9 cellular contexts compared by ENCODE assay signal in the genomic region with DNA sequence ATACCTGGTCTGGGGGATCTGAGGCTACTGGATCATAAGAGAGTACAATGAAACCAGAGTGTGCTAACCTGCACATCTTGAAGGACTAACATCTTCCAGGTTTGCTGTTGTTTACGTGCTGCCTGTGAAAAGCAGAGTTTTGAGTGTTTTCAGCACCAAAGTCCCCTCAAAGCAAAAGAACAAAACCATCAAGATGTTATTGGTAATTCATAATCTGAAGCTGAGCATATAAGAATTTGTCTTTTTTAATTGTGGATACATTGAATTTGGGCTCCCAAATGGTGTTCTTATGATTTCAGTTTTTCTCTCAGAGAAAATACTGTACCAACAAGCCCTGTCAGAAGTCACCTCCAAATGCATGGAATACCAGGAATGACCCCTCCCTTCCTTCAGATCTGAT.
DNase-seq lines count a peak whose midpoint lies in the region; ATAC-seq and TF ChIP-seq lines count a peak whose summit lies in the region.
"Had no signal": no experiment of that assay in that cellular context is flagged by ENCODE, and none has a peak within 500 bp of the region (broad histone marks: within the 10 kb centered on the region; RNA-seq: fewer than 3 reads in every experiment).

No MANE protein-coding gene starts in this region.

- H3K27ac ChIP-seq in IMR-90 (ENCODE audit: insufficient read depth, low read length) (peak overlapping the region; percentile 52; the same call in 1 of the 2 replicates), parathyroid adenoma (no peak overlapping the region)

- H4K20me1 ChIP-seq in IMR-90 (ENCODE audit: insufficient read depth, low read length): no peaks in the 10 kb centered on the region

- no peak overlapping the region for H2AK9ac ChIP-seq in IMR-90 (replicated peaks; ENCODE audit: low read depth, low read length, poor library complexity)

- H3K56ac ChIP-seq in IMR-90 (ENCODE audit: extremely low read depth, insufficient read depth, low read length): peak overlapping the region; percentile 12; the same call in 1 of the 2 replicates

- H2BK120ac ChIP-seq in IMR-90 (ENCODE audit: low read depth, low read length): peak overlapping the region; percentile 97

- H3K4me2 ChIP-seq in IMR-90 (ENCODE audit: low read depth, low read length) (peak overlapping the region; percentile 56), parathyroid adenoma (ENCODE audit: low read length) (no peak overlapping the region)

- H3K9ac ChIP-seq in IMR-90 (ENCODE audit: low read depth, low read length) (peak overlapping the region; percentile 44; the same call in 1 of the 2 replicates), parathyroid adenoma (no peak overlapping the region)

- H3K9me1 ChIP-seq in IMR-90 (ENCODE audit: insufficient read depth, low read length): peaks cover 6% of the 10 kb centered on the region; the same call in 1 of the 2 replicates

- H3K4me3 ChIP-seq in IMR-90 (ENCODE audit: insufficient read depth, low read depth, low read length): no peak overlapping the region
- H3K4me3 ChIP-seq in parathyroid adenoma (ENCODE audit: low read depth, low read length): peak overlapping the region; percentile 29

- no peak for TF ChIP-seq POLR2A in IMR-90 (IDR thresholded peaks at IDR 0.05; ENCODE audit: low read depth, low read length)

- H2AFZ ChIP-seq in IMR-90 (replicated peaks; ENCODE audit: low read length, poor library complexity) (no peak overlapping the region), parathyroid adenoma (peak overlapping the region; percentile 76)

- H4K5ac ChIP-seq in IMR-90 (ENCODE audit: low read depth, low read length): peak overlapping the region; percentile 66; the same call in 1 of the 2 replicates

- peak overlapping the region; percentile 94 for H2BK5ac ChIP-seq in IMR-90 (ENCODE audit: low read depth, low read length, poor library complexity, severe bottlenecking)

- TF ChIP-seq RAD21 in IMR-90 (IDR thresholded peaks at IDR 0.05; ENCODE audit: low read length): no peak

- peaks cover 0 to 3% of the 10 kb centered on the region in 2 experiments; a peak in 1 of 4 replicates for H3K79me1 ChIP-seq in IMR-90 (ENCODE audit: low read depth in 1 of 2, low read length in 2 of 2)

- H4K91ac ChIP-seq in IMR-90 (ENCODE audit: insufficient read depth, low read depth, low read length): peak overlapping the region; percentile 75

- peak overlapping the region; percentile 35 for H3K27ac Mint-ChIP-seq in Calu3 (ENCODE audit: unreplicated experiment)

- H2AK5ac ChIP-seq in IMR-90 (ENCODE audit: low read depth, low read length): peak overlapping the region; percentile 91; the same call in 1 of the 2 replicates

- H3K36me3 ChIP-seq in IMR-90 (ENCODE audit: control insufficient read depth, insufficient read depth, low read length) (no peaks in the 10 kb centered on the region), parathyroid adenoma (ENCODE audit: control insufficient read depth, insufficient read depth, low read length) (no peaks in the 10 kb centered on the region)

- peak overlapping the region; percentile 97 for H2BK20ac ChIP-seq in IMR-90 (ENCODE audit: low read depth, low read length)

- H3K9me3 ChIP-seq in IMR-90 (ENCODE audit: control insufficient read depth, insufficient read depth, low read length): no peaks in the 10 kb centered on the region
- no peaks in the 10 kb centered on the region for H3K9me3 ChIP-seq in parathyroid adenoma (ENCODE audit: control insufficient read depth, low read length)

- peak overlapping the region; percentile 89 for H3K23ac ChIP-seq in IMR-90 (ENCODE audit: low read depth, low read length)

- H3K14ac ChIP-seq in IMR-90 (replicated peaks; ENCODE audit: low read depth, low read length): peak overlapping the region; percentile 93; the same call in 1 of the 2 replicates

- BruUV-seq in Calu3 (replicated peaks; lab: Mats Ljungman, UMichigan) (no TSS peak), IMR-90 (replicated peaks; lab: Mats Ljungman, UMichigan) (no TSS peak)

- CTCF ChIA-PET in Calu3 (lab: Charles Lee) (interaction anchor here (0.8 to 1.2 kb wide), 2 partner anchors 53 to 110 kb away, joined by 3 read pairs; a partner anchor contains a TSS), IMR-90 (lab: Yijun Ruan, JAX) (no interaction called here)

- peaks cover 20% of the 10 kb centered on the region for H3K4me1 Mint-ChIP-seq in Calu3 (ENCODE audit: low read depth, unreplicated experiment)

- in situ Hi-C loops in IMR-90 (cut with MboI; ENCODE audit: low sequenced_read_pairs): no loop called here

- H3K4me3 Mint-ChIP-seq in Calu3 (ENCODE audit: low read depth, unreplicated experiment): no peak overlapping the region

- H3K18ac ChIP-seq in IMR-90 (ENCODE audit: low read depth, low read length): peak overlapping the region; percentile 90; the same call in 1 of the 2 replicates

- peaks cover 6% of the 10 kb centered on the region for H3K9me3 Mint-ChIP-seq in Calu3 (ENCODE audit: low read depth, unreplicated experiment)

- no peaks in the 10 kb centered on the region for H3K36me3 Mint-ChIP-seq in Calu3 (ENCODE audit: insufficient read depth, unreplicated experiment)

- no CpG with 5 or more reads among the region's 1 CpG for WGBS in IMR-90 (ENCODE audit: extremely low coverage in 2 of 2, insufficient read length in 1 of 2), 2 experiments

- peak overlapping the region; percentile 79; the same call in 2 of the 3 replicates for H2BK15ac ChIP-seq in IMR-90 (ENCODE audit: low read depth, low read length)

- peak overlapping the region; percentile 92 for H3K4ac ChIP-seq in IMR-90 (ENCODE audit: low read depth, low read length)

- no peaks in the 10 kb centered on the region for H3K27me3 ChIP-seq in IMR-90 (ENCODE audit: control insufficient read depth, insufficient read depth, low read length)
- H3K27me3 ChIP-seq in parathyroid adenoma (ENCODE audit: control insufficient read depth, insufficient read depth, low read length): no peaks in the 10 kb centered on the region

- H3K27me3 Mint-ChIP-seq in Calu3 (ENCODE audit: unreplicated experiment): no peaks in the 10 kb centered on the region

- H3K4me1 ChIP-seq in IMR-90 (ENCODE audit: control insufficient read depth, insufficient read depth, low read length) (peaks cover 4% of the 10 kb centered on the region), parathyroid adenoma (peaks cover 11% of the 10 kb centered on the region)

- TF ChIP-seq CTCF in Calu3 (IDR thresholded peaks at IDR 0.05; ENCODE audit: unreplicated experiment) (no peak), IMR-90 (conservative IDR thresholded peaks at IDR 0.05; ENCODE audit: low read depth, low read length) (no peak), parathyroid adenoma (IDR thresholded peaks at IDR 0.05) (no peak)

- peak overlapping the region; percentile 60 to 74 for H4K8ac ChIP-seq in IMR-90 (ENCODE audit: low read depth in 2 of 2, low read length in 2 of 2)

- dilution Hi-C loops in IMR-90 (cut with HindIII; ENCODE audit: low sequenced_read_pairs, unreplicated experiment): no loop called here

- DNase-seq in Calu3 (no peak), IMR-90 (no peak), cerebellar cortex (ENCODE audit: low spot score) (peak; percentile 55), posterior vena cava (ENCODE audit: low spot score) (no peak), SKM-1 (lab: John Stamatoyannopoulos, UW; ENCODE audit: unreplicated experiment) (no peak)
- no peak for DNase-seq in effector CD8-positive, alpha-beta T cell (lab: John Stamatoyannopoulos, UW)
- DNase-seq: KG1 had no signal

- ATAC-seq in IMR-90 (ENCODE audit: low read depth) (no peak), GM19452 (IDR thresholded peaks at IDR 0.05; ENCODE audit: unreplicated experiment) (no peak)

- H3K79me2 ChIP-seq in parathyroid adenoma: no peaks in the 10 kb centered on the region

- intact Hi-C loops in Calu3 (cut with micrococcal nuclease; ENCODE audit: unreplicated experiment) (no loop called here), IMR-90 (cut with micrococcal nuclease) (no loop called here), posterior vena cava (cut with DNase I) (no loop called here)

- POLR2A ChIA-PET in IMR-90 (lab: Charles Lee; ENCODE audit: unreplicated experiment): no interaction called here

TF ChIP-seq in IMR-90, 13 proteins besides CTCF, POLR2A, EP300 and RAD21:
- TF ChIP-seq RFX5 (IDR thresholded peaks at IDR 0.05; ENCODE audit: low read depth, low read length) (no peak), NFE2L2 (IDR thresholded peaks at IDR 0.05; ENCODE audit: low read depth, low read length) (no peak)
- TF ChIP-seq, protein P1, sequence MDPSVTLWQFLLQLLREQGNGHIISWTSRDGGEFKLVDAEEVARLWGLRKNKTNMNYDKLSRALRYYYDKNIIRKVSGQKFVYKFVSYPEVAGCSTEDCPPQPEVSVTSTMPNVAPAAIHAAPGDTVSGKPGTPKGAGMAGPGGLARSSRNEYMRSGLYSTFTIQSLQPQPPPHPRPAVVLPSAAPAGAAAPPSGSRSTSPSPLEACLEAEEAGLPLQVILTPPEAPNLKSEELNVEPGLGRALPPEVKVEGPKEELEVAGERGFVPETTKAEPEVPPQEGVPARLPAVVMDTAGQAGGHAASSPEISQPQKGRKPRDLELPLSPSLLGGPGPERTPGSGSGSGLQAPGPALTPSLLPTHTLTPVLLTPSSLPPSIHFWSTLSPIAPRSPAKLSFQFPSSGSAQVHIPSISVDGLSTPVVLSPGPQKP (IDR thresholded peaks at IDR 0.05; ENCODE audit: borderline replicate concordance, low read depth, low read length): no peak
TF ChIP-seq in IMR-90: peak in this region for 0.
